Comparison of ENCODE assay signal across 1 cellular context in genomic region chr12:65106948-65107347, GRCh38.
TF ChIP-seq lines count a peak whose summit lies in the region.

No MANE protein-coding gene starts in this region.

TF ChIP-seq in GM23338, 12 proteins besides CTCF, POLR2A, EP300 and RAD21 (continued from another document):
- TF ChIP-seq ZNF462 (CRISPR knock-in tag; IDR thresholded peaks at IDR 0.05) (no peak), REST (IDR thresholded peaks at IDR 0.05; ENCODE audit: unreplicated experiment) (no peak), EZH2 (IDR thresholded peaks at IDR 0.05; ENCODE audit: low read depth, unreplicated experiment) (no peak), CREB1 (CRISPR knock-in tag; IDR thresholded peaks at IDR 0.05; ENCODE audit: low read depth) (no peak)
